ENCODE assay signal across 2 cellular contexts in genomic region chr4:120088066-120088465, GRCh38. TPM values are rescaled to one million over a fixed set of nuclear protein-coding genes. Genes with fewer than 3 reads are reported as not detected.
DNase-seq lines count a peak whose midpoint lies in the region; ATAC-seq, FAIRE-seq and TF ChIP-seq lines count a peak whose summit lies in the region.
"Not testable (repeated sequence)": the region's sequence is repeated elsewhere in the genome, so short reads cannot be mapped to it uniquely, and the experiment has no call there.

No MANE protein-coding gene starts in this region.

- not testable (repeated sequence) for TF ChIP-seq RAD21 in K562 (CRISPR knock-in tag; conservative IDR thresholded peaks at IDR 0.05 in 1 of 2, IDR thresholded peaks at IDR 0.05 in 1 of 2)

- H3K36me3 ChIP-seq in HEK293 (ENCODE audit: control insufficient read depth in 2 of 2, insufficient read depth in 1 of 2, low read length in 2 of 2); K562 (ENCODE audit: control insufficient read depth, insufficient read depth, low read length): not testable (repeated sequence)

- H3K4me1 ChIP-seq in HEK293 (ENCODE audit: control insufficient read depth, insufficient read depth, low read length); K562 (replicated peaks in 1 of 2; ENCODE audit: control insufficient read depth in 2 of 2, insufficient read depth in 2 of 2, low read length in 2 of 2): not testable (repeated sequence)

- H3K4me2 ChIP-seq in K562 (ENCODE audit: insufficient read depth, low read length) = not testable (repeated sequence)

- not testable (repeated sequence) for H3K9ac ChIP-seq in K562 (ENCODE audit: insufficient read depth in 1 of 2, low read depth in 2 of 2, low read length in 2 of 2)

- not testable (repeated sequence) for FAIRE-seq in K562 (lab: Jason Lieb, UNC)

- not testable (repeated sequence) for H3K9me3 ChIP-seq in HEK293 (ENCODE audit: control insufficient read depth, insufficient read depth, low read depth, low read length); K562 (replicated peaks; ENCODE audit: control insufficient read depth, insufficient read depth, low read depth, low read length)

- H2AFZ ChIP-seq in K562 (ENCODE audit: low read depth, low read length) = not testable (repeated sequence)

- in situ Hi-C loops in K562 (cut with MboI) = not testable (repeated sequence)

- not testable (repeated sequence) for H3K4me3 ChIP-seq in HEK293 (ENCODE audit: low read depth, low read length); K562

- not testable (repeated sequence) for H4K20me1 ChIP-seq in K562 (replicated peaks; ENCODE audit: control insufficient read depth, insufficient read depth, low read length)

- not testable (repeated sequence) for BruUV-seq in K562 (replicated peaks; lab: Mats Ljungman, UMichigan)

- intact Hi-C loops in K562 (cut with micrococcal nuclease) = not testable (repeated sequence)

- DNase-seq in K562 (ENCODE audit: extremely low read depth in 1 of 4, low spot score in 3 of 4) = not testable (repeated sequence)

- not testable (repeated sequence) for ATAC-seq in K562

- not testable (repeated sequence) for TF ChIP-seq CTCF in HEK293 (tag by site-specific recombination; IDR thresholded peaks at IDR 0.05); K562 (IDR thresholded peaks at IDR 0.05 in 2 of 3, conservative IDR thresholded peaks at IDR 0.05 in 1 of 3; ENCODE audit: insufficient read depth in 2 of 3, low read depth in 1 of 3, low read length in 3 of 3)

- POLR2A ChIA-PET in HEK293 (lab: Yijun Ruan, JAX); K562 (lab: Yijun Ruan, JAX): not testable (repeated sequence)

- 0% methylated on average over 1 of the region's 1 CpG for WGBS in K562 (ENCODE audit: insufficient coverage, low coverage, missing lambda C conversion rate)

- not testable (repeated sequence) for H3K9me1 ChIP-seq in K562 (ENCODE audit: control insufficient read depth, insufficient read depth, low read length)

- CTCF ChIA-PET in HEK293 (lab: Yijun Ruan, JAX) = interaction anchor here (0.8 kb wide), 1 partner anchor 67 kb away, joined by 3 read pairs; no protein-coding TSS in a partner anchor
- CTCF ChIA-PET in K562 (lab: Yijun Ruan, JAX; ENCODE audit: low intra/inter-chr PET ratio) = not testable (repeated sequence)

- not testable (repeated sequence) for H3K27ac ChIP-seq in HEK293 (ENCODE audit: extremely low read depth, low read depth, low read length); K562 (ENCODE audit: extremely low read depth, low read depth, low read length)

- TF ChIP-seq POLR2A in K562 (conservative IDR thresholded peaks at IDR 0.05) = not testable (repeated sequence)

- not testable (repeated sequence) for TF ChIP-seq EP300 in K562 (IDR thresholded peaks at IDR 0.05; ENCODE audit: low read length)

- not testable (repeated sequence) for H3K27me3 ChIP-seq in K562 (ENCODE audit: control insufficient read depth in 2 of 2, insufficient read depth in 2 of 2, low read length in 2 of 2)

- H3K79me2 ChIP-seq in K562 (ENCODE audit: control insufficient read depth, insufficient read depth, low read length) = not testable (repeated sequence)

TF ChIP-seq in HEK293, 187 proteins besides CTCF, POLR2A, EP300 and RAD21:
- TF ChIP-seq SETDB1 (IDR thresholded peaks at IDR 0.05; ENCODE audit: insufficient read length, low read length) = peak; percentile 50

TF ChIP-seq in K562, 482 proteins besides CTCF, POLR2A, EP300 and RAD21:
- peak; percentile 76 for TF ChIP-seq ZNF431 (CRISPR knock-in tag; IDR thresholded peaks at IDR 0.05)

RNA-seq across cellular contexts. Expression of gene MAD2L1, which starts 21.4 kb away (rescaled TPM):
- 24.4 and 36.0 TPM in 2 replicates for total RNA-seq in K562 (2011; cell fraction: chromatin; rRNA removed; ENCODE audit: low replicate concordance)
- total RNA-seq in K562 (2011; cell fraction: nucleolus; rRNA removed) = 30.1 and 33.0 TPM in 2 replicates
- 34.8 and 42.7 TPM in 2 replicates for total RNA-seq in K562 (2011; cell fraction: nucleoplasm; rRNA removed)
- total RNA-seq in K562 (2014; rRNA removed) (112 and 129 TPM in 2 replicates), K562 (2014; rRNA removed; fragmentation: Illumina TruSeq; extraction: Trizol) (164 and 178 TPM in 2 replicates), K562 (2015; rRNA removed; fragmentation: Illumina TruSeq; extraction: Trizol) (110 and 115 TPM in 2 replicates), K562 (2021) (98.5 and 103 TPM in 2 replicates)
- polyA plus RNA-seq in K562 (2011; rRNA removed) (161 and 193 TPM in 2 replicates), K562 (2014; fragmentation: Illumina TruSeq; extraction: Trizol) (75.0 and 84.4 TPM in 2 replicates), K562 (2014; fragmentation: Nextera tagmentation; extraction: Ambion mirVana) (100 to 1,000 TPM; 395 to 494 TPM), K562 (2014; rRNA removed) (78.9 and 103 TPM in 2 replicates)
- 73.3 and 97.3 TPM in 2 replicates for polyA plus RNA-seq in K562 (2011; cell fraction: cytosol; rRNA removed)
- 75.5 and 111 TPM in 2 replicates for polyA plus RNA-seq in K562 (2011; cell fraction: nucleus; rRNA removed)
- 91.8 and 167 TPM in 2 replicates for polyA plus RNA-seq in K562 (2012)
- polyA minus RNA-seq in K562 (2011; rRNA and poly(A)+ RNA removed) = 66.8 and 77.7 TPM in 2 replicates
- 33.4 and 59.5 TPM in 2 replicates for polyA minus RNA-seq in K562 (2011; cell fraction: cytosol; rRNA and poly(A)+ RNA removed)
- 38.8 and 63.4 TPM in 2 replicates for polyA minus RNA-seq in K562 (2011; cell fraction: nucleus; rRNA and poly(A)+ RNA removed)
